Comparison of ENCODE assay signal across 9 cellular contexts in the genomic region with DNA sequence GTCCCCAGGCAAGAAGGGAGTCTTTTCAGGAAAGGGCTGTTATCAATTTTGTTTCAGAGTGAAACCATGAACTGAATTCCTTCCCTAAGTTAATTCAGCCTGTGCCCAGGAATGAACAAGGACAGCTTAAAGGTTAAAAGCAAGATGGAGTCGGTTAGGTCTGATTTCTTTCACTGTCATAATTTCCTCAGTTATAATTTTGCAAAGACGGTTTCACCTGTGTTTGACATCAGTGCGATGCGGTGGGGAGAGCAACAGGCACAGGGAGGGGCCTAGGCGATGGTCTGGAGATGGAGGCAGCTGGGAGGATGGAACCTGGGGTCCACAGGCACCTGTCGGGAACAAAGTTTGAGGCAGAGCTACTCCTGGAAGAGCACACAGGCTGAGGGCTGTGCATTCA. TPM values are rescaled to one million over a fixed set of nuclear protein-coding genes. Genes with fewer than 3 reads are reported as not detected.
DNase-seq lines count a peak whose midpoint lies in the region; ATAC-seq and TF ChIP-seq lines count a peak whose summit lies in the region.
"Had no signal": no experiment of that assay in that cellular context is flagged by ENCODE, and none has a peak within 500 bp of the region (broad histone marks: within the 10 kb centered on the region; RNA-seq: fewer than 3 reads in every experiment).

No MANE protein-coding gene starts in this region.

- H3K36me3 Mint-ChIP-seq in T-cell = peaks cover 20% of the 10 kb centered on the region

- H3K27me3 ChIP-seq in foreskin keratinocyte = no peaks in the 10 kb centered on the region

- TF ChIP-seq CTCF in GM12875 (IDR thresholded peaks at IDR 0.05; ENCODE audit: borderline replicate concordance, insufficient read depth, low read depth, low read length) = no peak
- TF ChIP-seq CTCF in fibroblast of the aortic adventitia (IDR thresholded peaks at IDR 0.05; ENCODE audit: insufficient read depth, low read length) = no peak
- TF ChIP-seq CTCF in foreskin keratinocyte (conservative IDR thresholded peaks at IDR 0.05) = no peak

- H3K9me3 Mint-ChIP-seq in T-cell = no peaks in the 10 kb centered on the region

- no peak for ATAC-seq in T-cell (replicated peaks in 1 of 4)
- ATAC-seq in GM21367 (IDR thresholded peaks at IDR 0.05; ENCODE audit: unreplicated experiment) = no peak
- ATAC-seq in foreskin keratinocyte = no peak

- H3K4me1 Mint-ChIP-seq in T-cell = peaks cover 55 to 62% (median 60%) of the 10 kb centered on the region in 3 donors

- no peak overlapping the region for H3K27ac ChIP-seq in foreskin keratinocyte

- POLR2A ChIA-PET in T-cell (lab: Charles Lee) = no interaction called here

- no peaks in the 10 kb centered on the region for H3K4me1 ChIP-seq in foreskin keratinocyte

- DNase-seq in T-cell (no peak), fibroblast of the aortic adventitia (ENCODE audit: low read depth) (no peak), skeletal muscle cell (ENCODE audit: low read depth) (no peak), hippocampal formation (lab: John Stamatoyannopoulos, UW) (no peak), DMS153 treated with DMSO at 0.1 percent for 48 hours (lab: John Stamatoyannopoulos, UW; ENCODE audit: unreplicated experiment) (no peak), foreskin keratinocyte (no peak)
- DNase-seq: NCI-H510A treated with DMSO at 0.1 percent for 48 hours had no signal

- peak overlapping the region; percentile 96 to 97 for H3K27ac Mint-ChIP-seq in T-cell

- H3K27me3 Mint-ChIP-seq in T-cell = no peaks in the 10 kb centered on the region

- H3K4me3 ChIP-seq in GM12875 (ENCODE audit: low read depth, low read length) = peak overlapping the region; percentile 100
- peak overlapping the region; percentile 98 for H3K4me3 ChIP-seq in fibroblast of the aortic adventitia (ENCODE audit: low read depth, low read length)
- H3K4me3 ChIP-seq in skeletal muscle cell (ENCODE audit: low read depth, low read length) = peak overlapping the region; percentile 99

- peak overlapping the region; percentile 96 to 98 (median 97) for H3K4me3 Mint-ChIP-seq in T-cell

- CTCF ChIA-PET in T-cell (lab: Charles Lee) = interaction anchor here in 1 of 2 donors (0.8 kb wide), 1 partner anchor 85 kb away, joined by 3 read pairs; no protein-coding TSS in a partner anchor

RNA-seq across cellular contexts. Expression of gene ZNF552, which starts 5.9 kb away (rescaled TPM):
- total RNA-seq in T-cell = 10 to 100 TPM; 12.7 to 18.9 (median 16.2) TPM
- total RNA-seq in fibroblast of the aortic adventitia (ENCODE audit: low replicate concordance) = 4.3 and 11.3 TPM in 2 replicates
- total RNA-seq in foreskin keratinocyte = 8.3 and 8.6 TPM in 2 replicates
- 4.3 and 5.6 TPM in 2 replicates for polyA plus RNA-seq in foreskin keratinocyte

RNA-seq across cellular contexts. Expression of gene ZNF587B, which starts 9.5 kb away (rescaled TPM):
- total RNA-seq in T-cell (10 to 100 TPM; 16.5 to 27.7 (median 22.8) TPM), fibroblast of the aortic adventitia (ENCODE audit: low replicate concordance) (18.3 and 38.7 TPM in 2 replicates), foreskin keratinocyte (22.4 and 26.0 TPM in 2 replicates)
- 3.9 and 4.4 TPM in 2 replicates for polyA plus RNA-seq in foreskin keratinocyte

RNA-seq across cellular contexts. Expression of gene ZNF587, which starts 29.1 kb away (rescaled TPM):
- total RNA-seq in T-cell = 10 to 100 TPM; 56.6 to 60.5 (median 56.8) TPM
- total RNA-seq in fibroblast of the aortic adventitia (ENCODE audit: low replicate concordance) = 29.6 and 39.2 TPM in 2 replicates
- 19.4 and 20.2 TPM in 2 replicates for total RNA-seq in foreskin keratinocyte
- polyA plus RNA-seq in foreskin keratinocyte = 2.2 and 2.5 TPM in 2 replicates

RNA-seq across cellular contexts. Expression of gene ZNF586, which starts 51.1 kb away (rescaled TPM):
- total RNA-seq in T-cell (10 to 100 TPM; 34.0 to 46.9 (median 40.1) TPM), fibroblast of the aortic adventitia (ENCODE audit: low replicate concordance) (13.7 and 15.0 TPM in 2 replicates), foreskin keratinocyte (10.7 and 10.9 TPM in 2 replicates)
- polyA plus RNA-seq in foreskin keratinocyte = 3.8 and 5.6 TPM in 2 replicates
